Comparison of ENCODE assay signal across 17 cellular contexts in the genomic region with DNA sequence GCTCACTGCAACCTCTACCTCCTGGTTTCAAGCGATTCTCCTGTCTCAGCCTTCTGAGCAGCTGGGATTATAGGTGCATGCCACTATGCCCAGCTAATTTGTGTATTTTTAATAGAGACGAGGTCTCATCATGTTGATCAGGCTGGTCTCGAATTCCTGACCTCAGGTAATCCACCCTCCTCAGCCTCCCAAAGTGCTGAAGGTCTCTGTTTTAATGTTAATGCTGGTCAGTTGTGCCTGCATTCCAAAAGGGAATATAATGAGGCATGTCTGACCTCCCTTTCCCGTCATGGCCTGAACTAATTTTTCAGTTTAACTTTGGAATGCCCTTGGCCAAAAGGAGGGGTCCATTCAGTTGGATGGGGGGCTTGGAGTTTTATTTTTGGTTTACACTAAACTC.
DNase-seq lines count a peak whose midpoint lies in the region; ATAC-seq and TF ChIP-seq lines count a peak whose summit lies in the region.
"Had no signal": no experiment of that assay in that cellular context is flagged by ENCODE, and none has a peak within 500 bp of the region (broad histone marks: within the 10 kb centered on the region; RNA-seq: fewer than 3 reads in every experiment).

No MANE protein-coding gene starts in this region.

- H3K27me3 ChIP-seq in HUES64 (ENCODE audit: insufficient read depth, low read length) (no peaks in the 10 kb centered on the region), endodermal cell (ENCODE audit: control insufficient read depth, insufficient read depth, low read length, poor library complexity, severe bottlenecking) (no peaks in the 10 kb centered on the region), mesendoderm (ENCODE audit: insufficient read depth, low read length, poor library complexity) (no peaks in the 10 kb centered on the region)

- H3K27ac Mint-ChIP-seq in endodermal cell: peak overlapping the region; percentile 94
- H3K27ac Mint-ChIP-seq: CD14-positive monocyte; CD8-positive, alpha-beta T cell had no signal

- no peaks in the 10 kb centered on the region for H3K79me1 ChIP-seq in mesendoderm (ENCODE audit: low read length)

- peaks cover 20% of the 10 kb centered on the region for H3K9me3 Mint-ChIP-seq in endodermal cell

- no peak for ATAC-seq in GM21526 (IDR thresholded peaks at IDR 0.05; ENCODE audit: low FRiP score, unreplicated experiment)
- ATAC-seq: CD8-positive, alpha-beta T cell; HCT116; HepG2 had no signal

- no peaks in the 10 kb centered on the region for H3K27me3 Mint-ChIP-seq in endodermal cell (ENCODE audit: insufficient read depth)

- H3K56ac ChIP-seq in mesendoderm (ENCODE audit: low read length): peak overlapping the region; percentile 76

- no peak overlapping the region for H4K8ac ChIP-seq in mesendoderm (ENCODE audit: low read depth, low read length)

- H3K9ac ChIP-seq in HUES64 (ENCODE audit: low read depth, low read length): peak overlapping the region; percentile 44; the same call in 1 of the 2 replicates
- peak overlapping the region; percentile 13 for H3K9ac ChIP-seq in endodermal cell (ENCODE audit: extremely low read depth, low read length, poor library complexity, severe bottlenecking)
- H3K9ac ChIP-seq in mesendoderm (ENCODE audit: low read length): no peak overlapping the region

- H3K4me3 Mint-ChIP-seq in endodermal cell: peak overlapping the region; percentile 3
- H3K4me3 Mint-ChIP-seq: CD14-positive monocyte; CD8-positive, alpha-beta T cell had no signal

- no peak overlapping the region for H4K5ac ChIP-seq in mesendoderm (ENCODE audit: low read length)

- H3K36me3 Mint-ChIP-seq in endodermal cell (ENCODE audit: low read depth): peaks cover 8% of the 10 kb centered on the region
- H3K36me3 Mint-ChIP-seq: CD14-positive monocyte; CD8-positive, alpha-beta T cell had no signal

- H3K4me3 ChIP-seq in HUES64 (ENCODE audit: low read length): 0 out of 2 replicates have a peak overlapping the region, but pooled peaks have one; percentile 6
- H3K4me3 ChIP-seq in endodermal cell (ENCODE audit: low read length): peak overlapping the region; percentile 47
- no peak overlapping the region for H3K4me3 ChIP-seq in mesendoderm (ENCODE audit: low read length)

- H3K4ac ChIP-seq in mesendoderm (ENCODE audit: low read depth, low read length): no peak overlapping the region

- H3K4me1 ChIP-seq in HUES64 (ENCODE audit: insufficient read depth, low read length): peaks cover 40% of the 10 kb centered on the region
- H3K4me1 ChIP-seq in endodermal cell (ENCODE audit: control insufficient read depth, insufficient read depth, low read length): peaks cover 11% of the 10 kb centered on the region
- no peaks in the 10 kb centered on the region for H3K4me1 ChIP-seq in mesendoderm (ENCODE audit: control insufficient read depth, low read depth, low read length)

- no peak overlapping the region for H3K4me2 ChIP-seq in mesendoderm (ENCODE audit: low read length)

- peak overlapping the region; percentile 86 for H3K27ac ChIP-seq in HUES64 (ENCODE audit: low read depth, low read length)
- H3K27ac ChIP-seq in endodermal cell (ENCODE audit: low read depth, low read length): no peak overlapping the region
- peak overlapping the region; percentile 66 for H3K27ac ChIP-seq in mesendoderm (ENCODE audit: low read depth, low read length)
- H3K27ac ChIP-seq: 22Rv1 had no signal

- H2BK5ac ChIP-seq in mesendoderm (ENCODE audit: low read length): peak overlapping the region; percentile 80

- H2BK120ac ChIP-seq in mesendoderm (ENCODE audit: low read depth, low read length): no peak overlapping the region

- no peak overlapping the region for H3K18ac ChIP-seq in mesendoderm (ENCODE audit: low read length)

- no peak for TF ChIP-seq CTCF in endodermal cell (conservative IDR thresholded peaks at IDR 0.05)

- H3K9me3 ChIP-seq in HUES64 (ENCODE audit: insufficient read depth, low read depth, low read length): 0 out of 2 replicates have a peak, but pooled peaks cover 4% of the 10 kb centered on the region
- peaks cover 22% of the 10 kb centered on the region for H3K9me3 ChIP-seq in endodermal cell (ENCODE audit: control insufficient read depth, low read length)

- H3K23ac ChIP-seq in mesendoderm (ENCODE audit: low read length): no peak overlapping the region

- H3K4me1 Mint-ChIP-seq in endodermal cell: peaks cover 45% of the 10 kb centered on the region
- H3K4me1 Mint-ChIP-seq: CD14-positive monocyte had no signal

- no peaks in the 10 kb centered on the region for H3K79me2 ChIP-seq in mesendoderm (ENCODE audit: control insufficient read depth, insufficient read depth, low read length)

- H2BK15ac ChIP-seq in mesendoderm (replicated peaks; ENCODE audit: low read depth): no peak overlapping the region

- DNase-seq in ELF-1 (ENCODE audit: low read depth, low spot score) (peak; percentile 8), endodermal cell (no peak), mesendoderm (no peak), NCI-H128 (lab: John Stamatoyannopoulos, UW; ENCODE audit: unreplicated experiment) (no peak), NCI-H2196 (lab: John Stamatoyannopoulos, UW; ENCODE audit: unreplicated experiment) (no peak)
- DNase-seq: CD8-positive, alpha-beta T cell; COR-L47; DMS153; DMS79 treated with DMSO at 0.1 percent for 48 hours; EL; GDM1 had no signal

- WGBS in HUES64: 45% methylated on average over 4 of the region's 4 CpGs
- whole genome bisulfite sequencing in endodermal cell (ENCODE audit: insufficient coverage in 1 of 2, insufficient read length in 1 of 2), 2 experiments: 49 to 61% methylated on average over 2 to 4 of the region's 4 CpGs
- no CpG with 5 or more reads among the region's 4 CpGs for WGBS in mesendoderm (ENCODE audit: extremely low coverage, insufficient coverage, low lambda C conversion rate)

- H2AK5ac ChIP-seq in mesendoderm (ENCODE audit: low read length): no peak overlapping the region

- H3K36me3 ChIP-seq in HUES64 (ENCODE audit: insufficient read depth, low read length): peaks cover 4% of the 10 kb centered on the region; the same call in 1 of the 2 replicates
- H3K36me3 ChIP-seq in endodermal cell (ENCODE audit: control insufficient read depth, insufficient read depth, low read length): no peaks in the 10 kb centered on the region
- H3K36me3 ChIP-seq in mesendoderm (ENCODE audit: control insufficient read depth, insufficient read depth, low read length): no peaks in the 10 kb centered on the region
